21 cellular contexts compared by ENCODE assay signal in the genomic region with DNA sequence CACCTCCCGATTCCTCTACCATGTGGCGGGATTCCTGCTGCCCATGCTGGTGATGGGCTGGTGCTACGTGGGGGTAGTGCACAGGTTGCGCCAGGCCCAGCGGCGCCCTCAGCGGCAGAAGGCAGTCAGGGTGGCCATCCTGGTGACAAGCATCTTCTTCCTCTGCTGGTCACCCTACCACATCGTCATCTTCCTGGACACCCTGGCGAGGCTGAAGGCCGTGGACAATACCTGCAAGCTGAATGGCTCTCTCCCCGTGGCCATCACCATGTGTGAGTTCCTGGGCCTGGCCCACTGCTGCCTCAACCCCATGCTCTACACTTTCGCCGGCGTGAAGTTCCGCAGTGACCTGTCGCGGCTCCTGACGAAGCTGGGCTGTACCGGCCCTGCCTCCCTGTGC. TPM values are rescaled to one million over a fixed set of nuclear protein-coding genes. Genes with fewer than 3 reads are reported as not detected.
DNase-seq lines count a peak whose midpoint lies in the region; ATAC-seq and TF ChIP-seq lines count a peak whose summit lies in the region.
"Had no signal": no experiment of that assay in that cellular context is flagged by ENCODE, and none has a peak within 500 bp of the region (broad histone marks: within the 10 kb centered on the region; RNA-seq: fewer than 3 reads in every experiment).

No MANE protein-coding gene starts in this region.

- H3K36me3 ChIP-seq in KOPT-K1 (ENCODE audit: insufficient read depth, low read length): no peaks in the 10 kb centered on the region
- H3K36me3 ChIP-seq: WERI-Rb-1 had no signal

- no peaks in the 10 kb centered on the region for H3K27me3 Mint-ChIP-seq in activated CD4-positive, alpha-beta T cell treated with anti-CD3 and anti-CD28 coated beads, Interleukin-2, amount 10 ng/mL, durations not matched to agents 24 days and 14 days
- no peaks in the 10 kb centered on the region for H3K27me3 Mint-ChIP-seq in chondrocyte (ENCODE audit: low read depth)

- DNase-seq in activated CD4-positive, alpha-beta T cell treated with anti-CD3 and anti-CD28 coated beads, Interleukin-2, amount 10 ng/mL, durations not matched to agents 24 days and 14 days: no peak
- no peak for DNase-seq in activated CD4-positive, alpha-beta T cell treated with anti-CD3 and anti-CD28 coated beads for 48 hours
- DNase-seq in chondrocyte (ENCODE audit: low spot score) (peak; percentile 83), posterior vena cava (ENCODE audit: low spot score) (peak; percentile 78), AG08395 (ENCODE audit: low spot score) (no peak), GDM1 (lab: John Stamatoyannopoulos, UW) (no peak)
- DNase-seq: activated gamma-delta T cell treated with Interleukin-2 at 50 U/mL for 16 hours; EL; left ventricle myocardium superior; NCI-H1694 treated with DMSO at 0.1 percent for 48 hours; NCI-H345; NK-92 treated with Interleukin-12 subunit alpha and Interleukin-12 subunit beta, amount 100 ng/mL, for 24 hours; trophoblast cell; WERI-Rb-1 had no signal

- peaks cover 21% of the 10 kb centered on the region for H3K36me3 Mint-ChIP-seq in activated CD4-positive, alpha-beta T cell treated with anti-CD3 and anti-CD28 coated beads, Interleukin-2, amount 10 ng/mL, durations not matched to agents 24 days and 14 days (ENCODE audit: low read depth)
- H3K36me3 Mint-ChIP-seq in chondrocyte (ENCODE audit: low read depth): peaks cover 12% of the 10 kb centered on the region

- peak overlapping the region; percentile 20 for H3K4me3 Mint-ChIP-seq in activated CD4-positive, alpha-beta T cell treated with anti-CD3 and anti-CD28 coated beads, Interleukin-2, amount 10 ng/mL, durations not matched to agents 24 days and 14 days
- no peak overlapping the region for H3K4me3 Mint-ChIP-seq in chondrocyte (ENCODE audit: unreplicated experiment)
- H3K4me3 Mint-ChIP-seq: dendritic cell treated with granulocyte-macrophage colony-stimulating factor and Interleukin-4, amounts not matched to agents 40 ng/mL and 50 ng/mL, for 4 days had no signal

- H3K9me3 Mint-ChIP-seq in activated CD4-positive, alpha-beta T cell treated with anti-CD3 and anti-CD28 coated beads, Interleukin-2, amount 10 ng/mL, durations not matched to agents 24 days and 14 days: no peaks in the 10 kb centered on the region
- no peaks in the 10 kb centered on the region for H3K9me3 Mint-ChIP-seq in chondrocyte (ENCODE audit: low read depth)
- H3K9me3 Mint-ChIP-seq: dendritic cell treated with granulocyte-macrophage colony-stimulating factor and Interleukin-4, amounts not matched to agents 40 ng/mL and 50 ng/mL, for 4 days had no signal

- intact Hi-C loops in activated CD4-positive, alpha-beta T cell treated with anti-CD3 and anti-CD28 coated beads, Interleukin-2, amount 10 ng/mL, durations not matched to agents 24 days and 14 days (cut with micrococcal nuclease): no loop called here
- intact Hi-C loops in posterior vena cava (cut with DNase I): loop anchor here in 1 of 2 donors (5.0 kb wide), 1 partner anchor 33 kb away; a partner anchor contains a TSS

- peak overlapping the region; percentile 18 for H3K27ac Mint-ChIP-seq in activated CD4-positive, alpha-beta T cell treated with anti-CD3 and anti-CD28 coated beads, Interleukin-2, amount 10 ng/mL, durations not matched to agents 24 days and 14 days
- H3K27ac Mint-ChIP-seq in chondrocyte (ENCODE audit: unreplicated experiment): no peak overlapping the region
- H3K27ac Mint-ChIP-seq: dendritic cell treated with granulocyte-macrophage colony-stimulating factor and Interleukin-4, amounts not matched to agents 40 ng/mL and 50 ng/mL, for 4 days had no signal

- TF ChIP-seq CTCF in chondrocyte (IDR thresholded peaks at IDR 0.05): no peak

- peaks cover 65% of the 10 kb centered on the region for H3K4me1 Mint-ChIP-seq in activated CD4-positive, alpha-beta T cell treated with anti-CD3 and anti-CD28 coated beads, Interleukin-2, amount 10 ng/mL, durations not matched to agents 24 days and 14 days
- H3K4me1 Mint-ChIP-seq in chondrocyte (ENCODE audit: low read depth): peaks cover 35% of the 10 kb centered on the region

- ATAC-seq in GM21367 (IDR thresholded peaks at IDR 0.05; ENCODE audit: unreplicated experiment): no peak
- ATAC-seq: gastroesophageal sphincter, left ventricle myocardium superior had no signal

- no peaks in the 10 kb centered on the region for H3K9me3 ChIP-seq in KOPT-K1 (ENCODE audit: insufficient read depth, low read length, poor library complexity, severe bottlenecking)
- H3K9me3 ChIP-seq: gastroesophageal sphincter had no signal

- H3K27ac ChIP-seq in KOPT-K1 (ENCODE audit: low read depth, low read length, poor library complexity, severe bottlenecking): peak overlapping the region; percentile 85
- H3K27ac ChIP-seq: WERI-Rb-1 had no signal

RNA-seq across cellular contexts. Expression of a gene that starts 10.5 kb away (rescaled TPM):
- total RNA-seq in activated CD4-positive, alpha-beta T cell treated with anti-CD3 and anti-CD28 coated beads, Interleukin-2, amount 10 ng/mL, durations not matched to agents 24 days and 14 days: 6.1 and 6.4 TPM in 2 replicates
- total RNA-seq in chondrocyte (0.07 to 0.27 TPM in 2 of 3 replicates, not detected in the other), posterior vena cava (under 1 TPM in 1 of 2 donors, not detected in 1; 0.10 TPM)
- total RNA-seq: epithelial cell of proximal tubule, left ventricle myocardium superior, MCF 10A, pulmonary artery endothelial cell had no signal

RNA-seq across cellular contexts. Expression of a gene that starts 31.5 kb away (rescaled TPM):
- total RNA-seq in activated CD4-positive, alpha-beta T cell treated with anti-CD3 and anti-CD28 coated beads, Interleukin-2, amount 10 ng/mL, durations not matched to agents 24 days and 14 days: 25.1 and 28.5 TPM in 2 replicates
- 131 to 145 TPM (median 138 TPM) in 3 replicates for total RNA-seq in chondrocyte
- 10 to 100 TPM; 89.2 to 89.5 TPM for total RNA-seq in posterior vena cava

Comparison
In these comparisons a context has a peak if more than half of its experiments do, and no peak if none do; other contexts are left out.
1. DNase-seq: peak in chondrocyte (single experiment) and posterior vena cava (single experiment); none in activated CD4-positive, alpha-beta T cell treated with anti-CD3 and anti-CD28 coated beads, Interleukin-2, amount 10 ng/mL, durations not matched to agents 24 days and 14 days (single experiment), activated CD4-positive, alpha-beta T cell treated with anti-CD3 and anti-CD28 coated beads for 48 hours (single experiment), AG08395 (single experiment) and GDM1 (single experiment).